In the genomic region with DNA sequence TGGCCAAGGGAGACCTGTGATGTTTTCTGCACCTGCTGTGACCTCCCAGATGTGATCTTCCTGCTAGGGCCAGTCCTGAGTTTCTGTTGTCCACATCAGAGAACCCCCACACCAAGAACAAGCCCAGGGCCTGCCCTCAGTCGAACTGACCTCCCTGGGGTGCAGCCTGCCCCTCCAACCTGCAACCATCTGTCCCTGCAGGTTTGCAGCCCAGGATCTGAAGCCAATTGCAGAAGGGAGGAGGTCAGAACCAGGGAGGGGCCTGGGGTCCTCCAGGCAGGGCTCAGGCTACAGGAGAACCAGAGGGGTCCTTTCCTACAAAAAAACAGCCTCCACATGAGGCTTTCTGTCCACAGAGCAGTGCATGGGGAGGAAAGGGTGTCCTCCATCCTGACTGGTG, we compare ENCODE assay signal across 8 cellular contexts. TPM values are rescaled to one million over a fixed set of nuclear protein-coding genes. Genes with fewer than 3 reads are reported as not detected.
DNase-seq lines count a peak whose midpoint lies in the region; ATAC-seq and TF ChIP-seq lines count a peak whose summit lies in the region.

No MANE protein-coding gene starts in this region.

- peak overlapping the region; percentile 46 for H3K4me2 ChIP-seq in neural cell (ENCODE audit: low read length)

- no peak overlapping the region for H3K27ac ChIP-seq in neural cell (ENCODE audit: low read length)
- peak overlapping the region in 1 of 3 donors; percentile 67 for H3K27ac ChIP-seq in thyroid gland

- H3K27me3 Mint-ChIP-seq in dendritic cell treated with granulocyte-macrophage colony-stimulating factor and Interleukin-4, amounts not matched to agents 40 ng/mL and 50 ng/mL, for 4 days = no peaks in the 10 kb centered on the region

- peaks cover 40% of the 10 kb centered on the region for H3K4me1 Mint-ChIP-seq in dendritic cell treated with granulocyte-macrophage colony-stimulating factor and Interleukin-4, amounts not matched to agents 40 ng/mL and 50 ng/mL, for 4 days (ENCODE audit: low read depth)

- H3K9me2 ChIP-seq in neural cell (ENCODE audit: insufficient read depth, low read length) = no peaks in the 10 kb centered on the region

- H3K36me3 Mint-ChIP-seq in dendritic cell treated with granulocyte-macrophage colony-stimulating factor and Interleukin-4, amounts not matched to agents 40 ng/mL and 50 ng/mL, for 4 days (ENCODE audit: low read depth) = peaks cover 16% of the 10 kb centered on the region

- intact Hi-C loops in dendritic cell treated with granulocyte-macrophage colony-stimulating factor and Interleukin-4, amounts not matched to agents 40 ng/mL and 50 ng/mL, for 4 days (cut with micrococcal nuclease) = no loop called here
- intact Hi-C loops in thyroid gland (cut with DNase I) = loop anchor here (10.0 kb wide), 2 partner anchors 212 to 238 kb away; partner anchors contain the start of genes CNGA4, FHIP1B and MRPL17

- peaks cover 9% of the 10 kb centered on the region for H3K4me1 ChIP-seq in BE2C
- peaks cover 11 to 19% of the 10 kb centered on the region in 2 donors for H3K4me1 ChIP-seq in thyroid gland

- peak overlapping the region; percentile 91 for H3K9ac ChIP-seq in neural cell (ENCODE audit: low read length)

- no peaks in the 10 kb centered on the region for H3K9me3 Mint-ChIP-seq in dendritic cell treated with granulocyte-macrophage colony-stimulating factor and Interleukin-4, amounts not matched to agents 40 ng/mL and 50 ng/mL, for 4 days

- WGBS in thyroid gland, 2 donors = no CpG with 5 or more reads among the region's 1 CpG

- peak overlapping the region; percentile 68 for H3K4me3 Mint-ChIP-seq in dendritic cell treated with granulocyte-macrophage colony-stimulating factor and Interleukin-4, amounts not matched to agents 40 ng/mL and 50 ng/mL, for 4 days

- H3K79me2 ChIP-seq in neural cell (replicated peaks; ENCODE audit: insufficient read depth, low read length) = peaks cover 8% of the 10 kb centered on the region

- TF ChIP-seq POLR2A in thyroid gland (IDR thresholded peaks at IDR 0.05) = no peak

- H2AFZ ChIP-seq in neural cell (ENCODE audit: low read depth, low read length) = no peak overlapping the region

- H3K36me3 ChIP-seq in BE2C = no peaks in the 10 kb centered on the region
- H3K36me3 ChIP-seq in neural cell (ENCODE audit: insufficient read depth, low read length) = no peaks in the 10 kb centered on the region
- H3K36me3 ChIP-seq in thyroid gland = peaks cover 8% of the 10 kb centered on the region in 2 donors

- H3K9me3 ChIP-seq in BE2C = no peaks in the 10 kb centered on the region
- no peaks in the 10 kb centered on the region for H3K9me3 ChIP-seq in neural cell (ENCODE audit: low read length)
- H3K9me3 ChIP-seq in thyroid gland = no peaks in the 10 kb centered on the region

- no peak for ATAC-seq in HG03432 (IDR thresholded peaks at IDR 0.05; ENCODE audit: unreplicated experiment)

- H3F3A ChIP-seq in neural cell (ENCODE audit: insufficient read depth, low read length, poor library complexity, severe bottlenecking) = no peaks in the 10 kb centered on the region

- DNase-seq in BE2C (no peak), RKO (ENCODE audit: low spot score) (no peak), thyroid gland (no peak)
- no peak for DNase-seq in Jurkat, Clone E6-1 (ENCODE audit: low read depth, low spot score)
- DNase-seq in stimulated activated CD4-positive, alpha-beta T cell treated with anti-CD3 and anti-CD28 coated beads, Interleukin-4, amount 100 ng/mL, for 24 hours = no peak

- TF ChIP-seq RAD21 in neural cell (conservative IDR thresholded peaks at IDR 0.05) = no peak

- peak overlapping the region; percentile 94 for H3K27ac Mint-ChIP-seq in dendritic cell treated with granulocyte-macrophage colony-stimulating factor and Interleukin-4, amounts not matched to agents 40 ng/mL and 50 ng/mL, for 4 days

- no peaks in the 10 kb centered on the region for H4K20me1 ChIP-seq in neural cell (ENCODE audit: insufficient read depth)

- H3K4me3 ChIP-seq in BE2C (ENCODE audit: low read depth, low read length) = peak overlapping the region; percentile 73
- H3K4me3 ChIP-seq in Jurkat, Clone E6-1 (ENCODE audit: low read length) = peak overlapping the region; percentile 70
- H3K4me3 ChIP-seq in neural cell (ENCODE audit: low read length) = peak overlapping the region; percentile 90
- peak overlapping the region in 1 of 3 donors; percentile 76 for H3K4me3 ChIP-seq in thyroid gland (replicated peaks in 1 of 3)

- H3K27me3 ChIP-seq in BE2C (no peaks in the 10 kb centered on the region), neural cell (ENCODE audit: insufficient read depth, low read depth, low read length) (no peaks in the 10 kb centered on the region), thyroid gland (no peaks in the 10 kb centered on the region)

- TF ChIP-seq EP300 in neural cell (conservative IDR thresholded peaks at IDR 0.05; ENCODE audit: poor library complexity, severe bottlenecking) = no peak

- no peak for TF ChIP-seq CTCF in BE2C (IDR thresholded peaks at IDR 0.05; ENCODE audit: low read depth, low read length)
- TF ChIP-seq CTCF in neural cell (IDR thresholded peaks at IDR 0.05; ENCODE audit: poor library complexity, severe bottlenecking) = no peak
- no peak for TF ChIP-seq CTCF in thyroid gland (IDR thresholded peaks at IDR 0.05)

TF ChIP-seq in neural cell, 6 proteins besides CTCF, POLR2A, EP300 and RAD21:
- no peak for TF ChIP-seq SMC3 (conservative IDR thresholded peaks at IDR 0.05; ENCODE audit: poor library complexity)
- TF ChIP-seq, protein P1, sequence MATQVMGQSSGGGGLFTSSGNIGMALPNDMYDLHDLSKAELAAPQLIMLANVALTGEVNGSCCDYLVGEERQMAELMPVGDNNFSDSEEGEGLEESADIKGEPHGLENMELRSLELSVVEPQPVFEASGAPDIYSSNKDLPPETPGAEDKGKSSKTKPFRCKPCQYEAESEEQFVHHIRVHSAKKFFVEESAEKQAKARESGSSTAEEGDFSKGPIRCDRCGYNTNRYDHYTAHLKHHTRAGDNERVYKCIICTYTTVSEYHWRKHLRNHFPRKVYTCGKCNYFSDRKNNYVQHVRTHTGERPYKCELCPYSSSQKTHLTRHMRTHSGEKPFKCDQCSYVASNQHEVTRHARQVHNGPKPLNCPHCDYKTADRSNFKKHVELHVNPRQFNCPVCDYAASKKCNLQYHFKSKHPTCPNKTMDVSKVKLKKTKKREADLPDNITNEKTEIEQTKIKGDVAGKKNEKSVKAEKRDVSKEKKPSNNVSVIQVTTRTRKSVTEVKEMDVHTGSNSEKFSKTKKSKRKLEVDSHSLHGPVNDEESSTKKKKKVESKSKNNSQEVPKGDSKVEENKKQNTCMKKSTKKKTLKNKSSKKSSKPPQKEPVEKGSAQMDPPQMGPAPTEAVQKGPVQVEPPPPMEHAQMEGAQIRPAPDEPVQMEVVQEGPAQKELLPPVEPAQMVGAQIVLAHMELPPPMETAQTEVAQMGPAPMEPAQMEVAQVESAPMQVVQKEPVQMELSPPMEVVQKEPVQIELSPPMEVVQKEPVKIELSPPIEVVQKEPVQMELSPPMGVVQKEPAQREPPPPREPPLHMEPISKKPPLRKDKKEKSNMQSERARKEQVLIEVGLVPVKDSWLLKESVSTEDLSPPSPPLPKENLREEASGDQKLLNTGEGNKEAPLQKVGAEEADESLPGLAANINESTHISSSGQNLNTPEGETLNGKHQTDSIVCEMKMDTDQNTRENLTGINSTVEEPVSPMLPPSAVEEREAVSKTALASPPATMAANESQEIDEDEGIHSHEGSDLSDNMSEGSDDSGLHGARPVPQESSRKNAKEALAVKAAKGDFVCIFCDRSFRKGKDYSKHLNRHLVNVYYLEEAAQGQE (IDR thresholded peaks at IDR 0.05; ENCODE audit: borderline replicate concordance) = no peak
- no peak for TF ChIP-seq POLR2AphosphoS5 (IDR thresholded peaks at IDR 0.05)
- no peak for TF ChIP-seq TAF1 (IDR thresholded peaks at IDR 0.05; ENCODE audit: low read depth)
- TF ChIP-seq MXI1 (conservative IDR thresholded peaks at IDR 0.05; ENCODE audit: poor library complexity, severe bottlenecking) = no peak
- no peak for TF ChIP-seq EZH2 (IDR thresholded peaks at IDR 0.05; ENCODE audit: borderline replicate concordance, insufficient read depth, low read length, poor library complexity, severe bottlenecking)

RNA-seq across cellular contexts. Expression of gene TRIM3, which starts 0.8 kb away (rescaled TPM):
- 19.9 TPM for polyA plus RNA-seq in BE2C (2012; ENCODE audit: insufficient read depth, insufficient read length, low read depth)
- 13.7 TPM for polyA plus RNA-seq in Jurkat, Clone E6-1 (2012; ENCODE audit: insufficient read depth, insufficient read length)
- 81.7 and 120 TPM in 2 replicates for polyA plus RNA-seq in neural cell
- polyA minus RNA-seq in neural cell = 71.5 and 73.3 TPM in 2 replicates
- 10 to 100 TPM; 11.0 to 20.8 (median 14.6) TPM for total RNA-seq in thyroid gland

RNA-seq across cellular contexts. Expression of gene ARFIP2, which starts 8.2 kb away (rescaled TPM):
- polyA plus RNA-seq in BE2C (2012; ENCODE audit: insufficient read depth, insufficient read length, low read depth) = 40.8 TPM
- polyA plus RNA-seq in Jurkat, Clone E6-1 (2012; ENCODE audit: insufficient read depth, insufficient read length) = 63.3 TPM
- polyA plus RNA-seq in neural cell = 83.7 and 89.9 TPM in 2 replicates
- 44.3 and 49.2 TPM in 2 replicates for polyA minus RNA-seq in neural cell
- total RNA-seq in thyroid gland = 100 to 1,000 TPM in 2 of 4 donors, 10 to 100 TPM in 2; 86.7 to 124 (median 96.2) TPM

RNA-seq across cellular contexts. Expression of gene TIMM10B, which starts 8.4 kb away (rescaled TPM):
- 57.0 TPM for polyA plus RNA-seq in BE2C (2012; ENCODE audit: insufficient read depth, insufficient read length, low read depth)
- polyA plus RNA-seq in Jurkat, Clone E6-1 (2012; ENCODE audit: insufficient read depth, insufficient read length) = 40.5 TPM
- polyA plus RNA-seq in neural cell = 21.8 and 24.9 TPM in 2 replicates
- 40.4 and 42.4 TPM in 2 replicates for polyA minus RNA-seq in neural cell
- total RNA-seq in thyroid gland = 10 to 100 TPM; 42.1 to 72.0 (median 56.3) TPM

RNA-seq across cellular contexts. Expression of gene DNHD1, which starts 24.1 kb away (rescaled TPM):
- polyA plus RNA-seq in BE2C (2012; ENCODE audit: insufficient read depth, insufficient read length, low read depth) = 7.2 TPM
- 8.1 TPM for polyA plus RNA-seq in Jurkat, Clone E6-1 (2012; ENCODE audit: insufficient read depth, insufficient read length)
- 5.1 and 5.2 TPM in 2 replicates for polyA plus RNA-seq in neural cell
- polyA minus RNA-seq in neural cell = 7.8 and 9.5 TPM in 2 replicates
- total RNA-seq in thyroid gland = 10 to 100 TPM; 10.9 to 21.8 (median 14.9) TPM

RNA-seq across cellular contexts. Expression of gene HPX, which starts 32.1 kb away (rescaled TPM):
- 2.1 TPM for polyA plus RNA-seq in BE2C (2012; ENCODE audit: insufficient read depth, insufficient read length, low read depth)
- 0.96 TPM for polyA plus RNA-seq in Jurkat, Clone E6-1 (2012; ENCODE audit: insufficient read depth, insufficient read length)
- 11.1 and 17.3 TPM in 2 replicates for polyA plus RNA-seq in neural cell
- 7.5 and 8.1 TPM in 2 replicates for polyA minus RNA-seq in neural cell
- total RNA-seq in thyroid gland = under 1 TPM in 2 of 4 donors, not detected in 2; 0.33 to 0.67 TPM
